ENCODE assay signal across 14 cellular contexts in genomic region chr2:140893685-140894084, GRCh38.
DNase-seq lines count a peak whose midpoint lies in the region; ATAC-seq and TF ChIP-seq lines count a peak whose summit lies in the region.
"Had no signal": no experiment of that assay in that cellular context is flagged by ENCODE, and none has a peak within 500 bp of the region (broad histone marks: within the 10 kb centered on the region; RNA-seq: fewer than 3 reads in every experiment).

No MANE protein-coding gene starts in this region.

- DNase-seq in AG04449 (ENCODE audit: low read depth, low spot score) (peak; percentile 38), RWPE2 (ENCODE audit: low spot score) (no peak), fibroblast of pulmonary artery (ENCODE audit: low read depth) (peak; percentile 66), SW480 (ENCODE audit: low spot score) (no peak), KBM-7 (no peak), retina (no peak), superior temporal gyrus (ENCODE audit: extremely low spot score) (no peak)
- DNase-seq: activated naive CD4-positive, alpha-beta T cell treated with anti-CD3 and anti-CD28 coated beads, Interleukin-2, amount 50 U/mL, for 16 hours; NCI-H1694; NCI-H69; stimulated activated CD4-positive, alpha-beta T cell treated with anti-CD3 and anti-CD28 coated beads, Interleukin-12 subunit alpha, Interleukin-12 subunit beta, amount 100 ng/mL, for 4 hours had no signal

- H3K27ac ChIP-seq in RWPE2 (ENCODE audit: poor library complexity, severe bottlenecking): peak overlapping the region; percentile 14
- H3K27ac ChIP-seq: thoracic aorta, VCaP had no signal

- no peaks in the 10 kb centered on the region for H3K36me3 ChIP-seq in RWPE2 (ENCODE audit: low read depth)
- H3K36me3 ChIP-seq: thoracic aorta had no signal

- CTCF ChIA-PET in AG04449 (lab: Yijun Ruan, JAX): no interaction called here

- POLR2A ChIA-PET in AG04449 (lab: Yijun Ruan, JAX): no interaction called here

- in situ Hi-C loops in KBM-7 (cut with MboI; ENCODE audit: low pct_unique_long_range_greater_than_20kb, low sequenced_read_pairs): no loop called here

- H3K27me3 ChIP-seq in RWPE2 (ENCODE audit: insufficient read depth, poor library complexity, severe bottlenecking): no peaks in the 10 kb centered on the region

- TF ChIP-seq CTCF in AG04449 (IDR thresholded peaks at IDR 0.05; ENCODE audit: insufficient read depth, low read length, missing control alignments) (no peak), RWPE2 (IDR thresholded peaks at IDR 0.05; ENCODE audit: poor library complexity, severe bottlenecking) (no peak), fibroblast of pulmonary artery (IDR thresholded peaks at IDR 0.05; ENCODE audit: low read length, missing control alignments) (no peak)

- H3K4me3 ChIP-seq in AG04449 (ENCODE audit: low read depth, low read length) (no peak overlapping the region), RWPE2 (ENCODE audit: severe bottlenecking) (no peak overlapping the region), fibroblast of pulmonary artery (replicated peaks; ENCODE audit: low read depth, low read length) (no peak overlapping the region)
- H3K4me3 ChIP-seq: thoracic aorta had no signal

- H3K9me3 ChIP-seq in RWPE2 (ENCODE audit: severe bottlenecking): no peaks in the 10 kb centered on the region
- H3K9me3 ChIP-seq: thoracic aorta had no signal

- H3K4me1 ChIP-seq in RWPE2 (ENCODE audit: insufficient read depth, poor library complexity, severe bottlenecking): peaks cover 20% of the 10 kb centered on the region

- ATAC-seq in HG03095 (IDR thresholded peaks at IDR 0.05; ENCODE audit: unreplicated experiment) (peak; percentile 56), RWPE2 (ENCODE audit: low read depth) (peak; percentile 83)

Comparison
In these comparisons a context has a peak if more than half of its experiments do, and no peak if none do; other contexts are left out.
1. DNase-seq: peak in AG04449 (single experiment) and fibroblast of pulmonary artery (single experiment); none in RWPE2 (single experiment), SW480 (single experiment), KBM-7 (single experiment), retina (single experiment) and superior temporal gyrus (single experiment).